Comparison of ENCODE assay signal across 18 cellular contexts in genomic region chr10:93287775-93288174, GRCh38.
"Had no signal": no experiment of that assay in that cellular context is flagged by ENCODE, and none has a peak within 500 bp of the region (broad histone marks: within the 10 kb centered on the region; RNA-seq: fewer than 3 reads in every experiment).

No MANE protein-coding gene starts in this region.

- H3K4me1 Mint-ChIP-seq: activated naive CD4-positive, alpha-beta T cell treated with anti-CD3 and anti-CD28 coated beads, Interleukin-2, amount 50 U/mL, for 24 hours had no signal

- H3K4me3 Mint-ChIP-seq: activated naive CD4-positive, alpha-beta T cell treated with anti-CD3 and anti-CD28 coated beads, Interleukin-2, amount 50 U/mL, for 24 hours; naive B cell; T-helper 1 cell treated with Interleukin-12 subunit alpha and Interleukin-12 subunit beta and Interleukin-4 antibody, amounts not matched to agents 30 μg/mL and 1 μg/mL, for 36 hours had no signal

- ATAC-seq: psoas muscle, SK-N-SH treated with all-trans-retinoic acid at 6 μM for 48 hours, upper lobe of right lung had no signal

- H3K36me3 Mint-ChIP-seq: activated naive CD4-positive, alpha-beta T cell treated with anti-CD3 and anti-CD28 coated beads, Interleukin-2, amount 50 U/mL, for 24 hours; naive B cell had no signal

- H3K27ac Mint-ChIP-seq: activated naive CD4-positive, alpha-beta T cell treated with anti-CD3 and anti-CD28 coated beads, Interleukin-2, amount 50 U/mL, for 24 hours; activated T-helper 2 cell treated with anti-CD3 and anti-CD28 coated beads, Interferon-gamma antibody, Interleukin-2, Interleukin-4, amounts not matched to agents 10 μg/mL and 5 μg/mL and 100 μg/mL, durations not matched to agents 14 hours and 24 hours and 36 hours; naive B cell; T-helper 1 cell treated with Interleukin-12 subunit alpha and Interleukin-12 subunit beta and Interleukin-4 antibody, amounts not matched to agents 30 μg/mL and 1 μg/mL, for 36 hours had no signal

- H3K4me3 ChIP-seq: psoas muscle, upper lobe of right lung had no signal

- H3K36me3 ChIP-seq: brain microvascular endothelial cell, upper lobe of right lung had no signal

- H3K4me1 ChIP-seq: psoas muscle had no signal

- DNase-seq: activated CD4-positive, alpha-beta T cell treated with anti-CD3 and anti-CD28 coated beads, Interleukin-2, amount 50 U/mL, for 1 hour; activated CD4-positive, CD25-positive, alpha-beta regulatory T cell; amniotic stem cell; brain microvascular endothelial cell; cerebellar nuclear complex; dermis blood vessel endothelial cell; erythroblast; kidney; midbrain; naive B cell; psoas muscle; stimulated activated CD4-positive, alpha-beta T cell treated with anti-CD3 and anti-CD28 coated beads, Interleukin-2, amount 100 ng/mL, for 48 hours; stimulated activated naive CD4-positive, alpha-beta T cell treated with Interleukin-2 at 50 U/mL for 16 hours; upper lobe of right lung had no signal

- H3K9me3 Mint-ChIP-seq: activated naive CD4-positive, alpha-beta T cell treated with anti-CD3 and anti-CD28 coated beads, Interleukin-2, amount 50 U/mL, for 24 hours; activated T-helper 2 cell treated with anti-CD3 and anti-CD28 coated beads, Interferon-gamma antibody, Interleukin-2, Interleukin-4, amounts not matched to agents 10 μg/mL and 5 μg/mL and 100 μg/mL, durations not matched to agents 14 hours and 24 hours and 36 hours; T-helper 1 cell treated with Interleukin-12 subunit alpha and Interleukin-12 subunit beta and Interleukin-4 antibody, amounts not matched to agents 30 μg/mL and 1 μg/mL, for 36 hours had no signal

- H3K27ac ChIP-seq: brain microvascular endothelial cell, psoas muscle, upper lobe of right lung had no signal

- H3K27me3 ChIP-seq: brain microvascular endothelial cell, upper lobe of right lung had no signal

- H3K9me3 ChIP-seq: psoas muscle, upper lobe of right lung had no signal

- FAIRE-seq: kidney had no signal
